In the genomic region with DNA sequence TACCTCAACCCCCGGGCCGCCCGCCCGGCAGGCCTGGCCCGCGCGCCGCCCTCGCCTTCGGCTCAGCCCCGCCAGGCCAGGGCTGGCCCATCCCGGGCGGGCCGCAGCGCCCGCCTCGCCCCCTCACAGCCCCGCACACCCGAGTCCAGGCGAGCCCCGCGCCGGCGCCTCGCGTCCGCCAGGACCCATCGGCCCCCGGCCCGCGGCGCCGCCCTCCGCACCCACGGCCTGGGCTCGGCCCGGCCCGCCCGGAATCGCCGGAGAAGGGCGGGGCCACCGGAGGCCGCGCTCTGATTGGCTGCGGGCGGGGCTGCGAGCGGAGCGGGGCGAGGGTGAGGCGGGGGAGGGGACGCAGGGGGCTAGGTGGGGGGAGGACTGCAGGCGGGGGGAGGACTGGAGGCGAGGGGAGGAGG, we compare ENCODE assay signal across 8 cellular contexts. TPM values are rescaled to one million over a fixed set of nuclear protein-coding genes. Genes with fewer than 3 reads are reported as not detected.
A peak's percentile ranks its signal among the peaks of the same experiment; 100 is the strongest.
DNase-seq lines count a peak whose midpoint lies in the region; ATAC-seq and TF ChIP-seq lines count a peak whose summit lies in the region.

No MANE protein-coding gene starts in this region.

- no peaks in the 10 kb centered on the region for H3K9me3 ChIP-seq in mammary epithelial cell (replicated peaks; ENCODE audit: insufficient read depth, low read length)

- no peaks in the 10 kb centered on the region for H3K36me3 ChIP-seq in mammary epithelial cell (ENCODE audit: insufficient read depth, low read length)

- peaks cover 10% of the 10 kb centered on the region for H3K4me1 ChIP-seq in mammary epithelial cell (ENCODE audit: insufficient read depth, low read length)

- H4K20me1 ChIP-seq in mammary epithelial cell (ENCODE audit: insufficient read depth, low read length), result no peaks in the 10 kb centered on the region

- H3K27ac Mint-ChIP-seq in immature natural killer cell, result peak overlapping the region in 3 of 6 donors; percentile 50 to 74 (median 71)

- H3K4me2 ChIP-seq in mammary epithelial cell (ENCODE audit: insufficient read depth, low read depth, low read length), result peak overlapping the region; percentile 99

- H3K4me3 ChIP-seq in mammary epithelial cell (replicated peaks in 1 of 3; ENCODE audit: insufficient read depth in 1 of 3, low read depth in 2 of 3, low read length in 3 of 3), result peak overlapping the region; percentile 89 to 97 (median 90)

- H3K9me3 Mint-ChIP-seq in immature natural killer cell, result no peaks in the 10 kb centered on the region

- CTCF ChIA-PET in mammary epithelial cell (lab: Charles Lee; ENCODE audit: low non-redundant PET), result interaction anchor here (0.7 kb wide), 1 partner anchor 32 kb away, joined by 3 read pairs; no protein-coding TSS in a partner anchor

- peak overlapping the region; percentile 23 for H3K9ac ChIP-seq in mammary epithelial cell (ENCODE audit: insufficient read depth, low read length)

- peaks cover 0 to 3% (median 0%) of the 10 kb centered on the region in 3 donors for H3K36me3 Mint-ChIP-seq in immature natural killer cell

- peak; percentile 89 for ATAC-seq in HG02642 (IDR thresholded peaks at IDR 0.05; ENCODE audit: poor library complexity, unreplicated experiment)

- H3K79me2 ChIP-seq in mammary epithelial cell (ENCODE audit: insufficient read depth, low read length), result peaks cover 47% of the 10 kb centered on the region

- no peaks in the 10 kb centered on the region for H3K27me3 ChIP-seq in mammary epithelial cell (ENCODE audit: insufficient read depth, low read length)

- peak overlapping the region; percentile 84 to 89 (median 84) for H3K4me3 Mint-ChIP-seq in immature natural killer cell

- dilution Hi-C loops in mammary epithelial cell (cut with HindIII; ENCODE audit: low sequenced_read_pairs), result no loop called here

- in situ Hi-C loops in mammary epithelial cell (cut with MboI; ENCODE audit: low sequenced_read_pairs in 2 of 2), result loop anchor here (5.0 to 25.0 kb wide), 2 partner anchors 172 to 182 kb away; no protein-coding TSS in a partner anchor

- H2AFZ ChIP-seq in mammary epithelial cell (ENCODE audit: low read depth, low read length), result peak overlapping the region; percentile 99

- H3K27me3 Mint-ChIP-seq in immature natural killer cell (ENCODE audit: low read depth in 3 of 3), result peaks cover 2 to 3% (median 3%) of the 10 kb centered on the region in 3 donors

- no CpG with 5 or more reads among the region's 55 CpGs for WGBS in mammary epithelial cell (ENCODE audit: low coverage, missing lambda C conversion rate)

- intact Hi-C loops in mammary epithelial cell (cut with micrococcal nuclease), result loop anchor here (1.0 to 5.0 kb wide), 4 partner anchors 96 to 227 kb away; a partner anchor contains a TSS

- peak overlapping the region; percentile 72 for H3K27ac ChIP-seq in mammary epithelial cell (ENCODE audit: insufficient read depth, low read depth, low read length)

- no peak for TF ChIP-seq CTCF in mammary epithelial cell (conservative IDR thresholded peaks at IDR 0.05 in 1 of 2, IDR thresholded peaks at IDR 0.05 in 1 of 2; ENCODE audit: extremely low read depth in 1 of 2, insufficient read depth in 1 of 2, low read depth in 1 of 2, low read length in 2 of 2)

- peaks cover 20 to 26% of the 10 kb centered on the region in 2 donors for H3K4me1 Mint-ChIP-seq in immature natural killer cell

- DNase-seq in NCI-H2029 (lab: John Stamatoyannopoulos, UW) (peak; percentile 78), NCI-H2029 treated with DMSO at 0.1 percent for 48 hours (lab: John Stamatoyannopoulos, UW) (no peak), NCI-H1105 (lab: John Stamatoyannopoulos, UW) (peak; percentile 59), UCSD-AML1 (lab: John Stamatoyannopoulos, UW; ENCODE audit: unreplicated experiment) (peak; percentile 84), mammary epithelial cell (peak; percentile 65), immature natural killer cell (peak; percentile 76 to 79 (median 77))
- peak; percentile 80 for DNase-seq in stimulated activated CD4-positive, alpha-beta T cell treated with anti-CD3 and anti-CD28 coated beads, Interleukin-12 subunit alpha, Interleukin-12 subunit beta, amount 100 ng/mL, for 4 hours

- no TSS peak for BruUV-seq in mammary epithelial cell (replicated peaks; lab: Mats Ljungman, UMichigan)

RNA-seq across cellular contexts. Expression of a gene that starts 0.3 kb away (rescaled TPM):
- 10 to 100 TPM; 15.5 to 17.8 TPM for total RNA-seq in mammary epithelial cell
- polyA plus RNA-seq in mammary epithelial cell, result 8.9 TPM
- 4.7 TPM for polyA minus RNA-seq in mammary epithelial cell
- 1 to 10 TPM; 1.5 TPM for polyA plus RNA-seq in immature natural killer cell
